Comparison of ENCODE assay signal across 16 cellular contexts in the genomic region with DNA sequence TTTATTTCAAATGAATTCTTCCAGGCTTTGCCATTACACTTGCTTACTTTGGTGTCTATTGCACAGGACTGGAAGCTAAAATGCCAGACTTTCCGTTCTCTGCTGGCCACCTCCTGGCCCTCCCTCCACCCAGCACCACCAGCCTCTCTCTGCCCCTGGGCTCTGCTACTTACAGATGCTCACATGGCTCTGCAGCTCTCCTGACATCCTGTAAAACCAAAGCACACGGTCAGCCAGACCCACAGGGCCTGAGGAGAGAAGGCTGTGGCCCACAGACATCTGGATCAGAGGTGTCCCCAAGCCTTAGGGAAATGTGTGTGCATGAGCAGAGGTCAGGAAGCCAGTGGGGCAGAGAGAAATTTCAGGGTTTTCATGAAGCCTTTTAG. TPM values are rescaled to one million over a fixed set of nuclear protein-coding genes. Genes with fewer than 3 reads are reported as not detected.
DNase-seq lines count a peak whose midpoint lies in the region; ATAC-seq and TF ChIP-seq lines count a peak whose summit lies in the region.
"Had no signal": no experiment of that assay in that cellular context is flagged by ENCODE, and none has a peak within 500 bp of the region (broad histone marks: within the 10 kb centered on the region; RNA-seq: fewer than 3 reads in every experiment).

No MANE protein-coding gene starts in this region.

- no peak overlapping the region for H2AFZ ChIP-seq in OCI-LY3 (ENCODE audit: low read depth, low read length)

- ATAC-seq in activated T-cell treated with anti-CD3 and anti-CD28 coated beads, Interleukin-2, amount 50 U/mL, for 72 hours (replicated peaks in 1 of 2): no peak
- ATAC-seq in HG03196 (IDR thresholded peaks at IDR 0.05; ENCODE audit: unreplicated experiment) (no peak), GM21529 (IDR thresholded peaks at IDR 0.05; ENCODE audit: unreplicated experiment) (no peak)

- H3K4me3 Mint-ChIP-seq in activated T-cell treated with anti-CD3 and anti-CD28 coated beads, Interleukin-2, amount 50 U/mL, for 72 hours: peak overlapping the region; percentile 79
- peak overlapping the region; percentile 85 for H3K4me3 Mint-ChIP-seq in type B pancreatic cell

- H3K9ac ChIP-seq in OCI-LY3 (ENCODE audit: low read length): no peak overlapping the region

- H3K4me1 Mint-ChIP-seq in activated T-cell treated with anti-CD3 and anti-CD28 coated beads, Interleukin-2, amount 50 U/mL, for 72 hours (ENCODE audit: low read depth): peaks cover 34% of the 10 kb centered on the region
- peaks cover 13% of the 10 kb centered on the region for H3K4me1 Mint-ChIP-seq in type B pancreatic cell (ENCODE audit: unreplicated experiment)

- H3K4me1 ChIP-seq in OCI-LY3 (ENCODE audit: low read length): no peaks in the 10 kb centered on the region
- H3K4me1 ChIP-seq: SJCRH30 had no signal

- H4K20me1 ChIP-seq in OCI-LY3 (ENCODE audit: insufficient read depth, low read length): no peaks in the 10 kb centered on the region

- DNase-seq in activated T-cell treated with anti-CD3 and anti-CD28 coated beads, Interleukin-2, amount 50 U/mL, for 72 hours: no peak
- no peak for DNase-seq in activated T-cell treated with anti-CD3 and anti-CD28 coated beads for 4 hours
- DNase-seq in islet precursor cell: peak; percentile 50
- no peak for DNase-seq in type B pancreatic cell (ENCODE audit: extremely low spot score, unreplicated experiment)
- DNase-seq in NCI-H345 treated with DMSO at 0.1 percent for 48 hours (lab: John Stamatoyannopoulos, UW; ENCODE audit: unreplicated experiment): no peak
- DNase-seq: GOT3, NCI-H1930, occipital lobe had no signal

- no peaks in the 10 kb centered on the region for H3K79me2 ChIP-seq in OCI-LY3 (ENCODE audit: low read length)

- H3K27ac Mint-ChIP-seq in activated T-cell treated with anti-CD3 and anti-CD28 coated beads, Interleukin-2, amount 50 U/mL, for 72 hours: no peak overlapping the region
- H3K27ac Mint-ChIP-seq in type B pancreatic cell: no peak overlapping the region
- H3K27ac Mint-ChIP-seq: activated T-helper 1 cell treated with anti-CD3 and anti-CD28 coated beads, Interleukin-12 subunit alpha, Interleukin-12 subunit beta, Interleukin-2, Interleukin-4 antibody, amounts not matched to agents 30 ng/mL and 10 ng/mL and 1 ng/mL, durations not matched to agents 14 hours and 24 hours and 36 hours had no signal

- no peaks in the 10 kb centered on the region for H3K36me3 Mint-ChIP-seq in activated T-cell treated with anti-CD3 and anti-CD28 coated beads, Interleukin-2, amount 50 U/mL, for 72 hours (ENCODE audit: insufficient read depth in 2 of 2)
- no peaks in the 10 kb centered on the region for H3K36me3 Mint-ChIP-seq in type B pancreatic cell

- peak overlapping the region; percentile 66; the same call in 1 of the 2 replicates for H3K4me3 ChIP-seq in OCI-LY3 (ENCODE audit: low read length)
- H3K4me3 ChIP-seq: SJCRH30 had no signal

- peak overlapping the region; percentile 68 for H3K4me2 ChIP-seq in OCI-LY3 (ENCODE audit: low read length)

- H3K27me3 ChIP-seq in OCI-LY3 (ENCODE audit: low read depth, low read length): peaks cover 68% of the 10 kb centered on the region

- H3K27ac ChIP-seq in OCI-LY3 (ENCODE audit: low read length): no peak overlapping the region
- H3K27ac ChIP-seq: SJCRH30 had no signal

- no peak for TF ChIP-seq CTCF in OCI-LY3 (IDR thresholded peaks at IDR 0.05; ENCODE audit: low read depth, low read length)
- no peak for TF ChIP-seq CTCF in type B pancreatic cell (conservative IDR thresholded peaks at IDR 0.05)

- H3K9me3 Mint-ChIP-seq in activated T-cell treated with anti-CD3 and anti-CD28 coated beads, Interleukin-2, amount 50 U/mL, for 72 hours: no peaks in the 10 kb centered on the region
- no peaks in the 10 kb centered on the region for H3K9me3 Mint-ChIP-seq in type B pancreatic cell
- H3K9me3 Mint-ChIP-seq: activated T-helper 1 cell treated with anti-CD3 and anti-CD28 coated beads, Interleukin-12 subunit alpha, Interleukin-12 subunit beta, Interleukin-2, Interleukin-4 antibody, amounts not matched to agents 30 ng/mL and 10 ng/mL and 1 ng/mL, durations not matched to agents 14 hours and 24 hours and 36 hours had no signal

- H3K36me3 ChIP-seq in OCI-LY3 (replicated peaks; ENCODE audit: low read depth, low read length): no peaks in the 10 kb centered on the region
- H3K36me3 ChIP-seq: SJCRH30 had no signal

- no peaks in the 10 kb centered on the region for H3K9me3 ChIP-seq in OCI-LY3 (ENCODE audit: insufficient read depth, low read length)
- H3K9me3 ChIP-seq: SJCRH30 had no signal

- H3K27me3 Mint-ChIP-seq in activated T-cell treated with anti-CD3 and anti-CD28 coated beads, Interleukin-2, amount 50 U/mL, for 72 hours (ENCODE audit: low read depth): peaks cover 11% of the 10 kb centered on the region
- peaks cover 74% of the 10 kb centered on the region for H3K27me3 Mint-ChIP-seq in type B pancreatic cell

RNA-seq across cellular contexts. Expression of a gene that starts 11.6 kb away (rescaled TPM):
- not detected for total RNA-seq in activated T-cell treated with anti-CD3 and anti-CD28 coated beads, Interleukin-2, amount 50 U/mL, for 72 hours
- total RNA-seq in type B pancreatic cell (ENCODE audit: low replicate concordance): 269 and 837 TPM in 2 replicates
- total RNA-seq: activated T-helper 1 cell treated with anti-CD3 and anti-CD28 coated beads, Interleukin-12 subunit alpha, Interleukin-12 subunit beta, Interleukin-2, Interleukin-4 antibody, amounts not matched to agents 30 ng/mL and 10 ng/mL and 1 ng/mL, durations not matched to agents 14 hours and 24 hours and 36 hours; chondrocyte; mesenteric fat pad; SJCRH30 had no signal

RNA-seq across cellular contexts. Expression of a gene that starts 11.6 kb away (rescaled TPM):
- total RNA-seq in activated T-cell treated with anti-CD3 and anti-CD28 coated beads, Interleukin-2, amount 50 U/mL, for 72 hours: not detected
- 0.27 and 2.3 TPM in 2 replicates for total RNA-seq in type B pancreatic cell (ENCODE audit: low replicate concordance)
- total RNA-seq: activated T-helper 1 cell treated with anti-CD3 and anti-CD28 coated beads, Interleukin-12 subunit alpha, Interleukin-12 subunit beta, Interleukin-2, Interleukin-4 antibody, amounts not matched to agents 30 ng/mL and 10 ng/mL and 1 ng/mL, durations not matched to agents 14 hours and 24 hours and 36 hours; chondrocyte; mesenteric fat pad; occipital lobe; sciatic nerve; SJCRH30 had no signal

RNA-seq across cellular contexts. Expression of a gene that starts 39.7 kb away (rescaled TPM):
- total RNA-seq in activated T-cell treated with anti-CD3 and anti-CD28 coated beads, Interleukin-2, amount 50 U/mL, for 72 hours: not detected
- total RNA-seq in type B pancreatic cell (ENCODE audit: low replicate concordance): not detected in 2 replicates
- total RNA-seq: activated T-helper 1 cell treated with anti-CD3 and anti-CD28 coated beads, Interleukin-12 subunit alpha, Interleukin-12 subunit beta, Interleukin-2, Interleukin-4 antibody, amounts not matched to agents 30 ng/mL and 10 ng/mL and 1 ng/mL, durations not matched to agents 14 hours and 24 hours and 36 hours; chondrocyte; mesenteric fat pad; occipital lobe; sciatic nerve; SJCRH30 had no signal

Comparison
In these comparisons a context has a peak if more than half of its experiments do, and no peak if none do; other contexts are left out.
1. RNA of a gene that starts 11.6 kb away (total RNA-seq): 269 to 837 TPM in type B pancreatic cell; not detected in activated T-cell treated with anti-CD3 and anti-CD28 coated beads, Interleukin-2, amount 50 U/mL, for 72 hours; every median in the first group is over 100 times any median in the second.